8 cellular contexts compared by ENCODE assay signal in the genomic region with DNA sequence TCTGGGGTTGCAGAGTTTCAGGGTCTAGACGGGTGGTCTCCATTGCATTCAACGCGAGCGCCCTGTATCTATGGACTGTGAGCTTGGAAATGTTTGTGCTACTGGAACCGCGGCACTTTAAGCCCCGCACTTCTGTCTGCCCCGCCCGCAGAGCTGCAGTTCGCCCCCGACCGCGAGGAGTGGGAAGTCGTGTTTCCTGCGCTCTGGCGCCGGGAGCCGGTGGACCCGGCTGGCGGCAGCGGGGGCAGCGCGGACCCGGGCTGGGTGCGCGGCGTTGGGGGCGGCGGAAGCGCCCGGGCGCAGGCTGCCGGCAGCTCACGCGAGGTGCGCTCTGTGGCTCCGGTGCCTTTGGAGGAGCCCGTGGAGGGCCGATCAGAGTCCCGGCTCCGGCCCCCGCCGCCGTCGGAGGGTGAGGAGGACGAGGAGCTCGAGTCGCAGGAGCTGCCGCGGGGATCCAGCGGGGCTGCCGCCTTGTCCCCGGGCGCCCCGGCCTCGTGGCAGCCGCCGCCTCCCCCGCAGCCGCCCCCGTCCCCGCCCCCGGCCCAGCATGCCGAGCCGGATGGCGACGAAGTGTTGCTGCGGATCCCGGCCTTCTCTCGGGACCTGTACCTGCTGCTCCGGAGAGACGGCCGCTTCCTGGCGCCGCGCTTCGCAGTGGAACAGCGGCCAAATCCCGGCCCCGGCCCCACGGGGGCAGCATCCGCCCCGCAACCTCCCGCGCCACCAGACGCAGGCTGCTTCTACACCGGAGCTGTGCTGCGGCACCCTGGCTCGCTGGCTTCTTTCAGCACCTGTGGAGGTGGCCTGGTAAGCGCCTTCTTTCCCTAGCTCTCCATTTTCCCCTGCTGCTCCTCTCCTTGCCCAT. TPM values are rescaled to one million over a fixed set of nuclear protein-coding genes. Genes with fewer than 3 reads are reported as not detected.
DNase-seq lines count a peak whose midpoint lies in the region; ATAC-seq and TF ChIP-seq lines count a peak whose summit lies in the region.

No MANE protein-coding gene starts in this region.

- peaks cover 47% of the 10 kb centered on the region for H3K27me3 Mint-ChIP-seq in activated CD4-positive, alpha-beta T cell treated with anti-CD3 and anti-CD28 coated beads, Interleukin-2, amount 10 ng/mL, durations not matched to agents 24 days and 14 days
- H3K27me3 Mint-ChIP-seq in activated T-helper 2 cell treated with anti-CD3 and anti-CD28 coated beads, Interferon-gamma antibody, Interleukin-2, Interleukin-4, amounts not matched to agents 10 μg/mL and 5 μg/mL and 100 μg/mL, durations not matched to agents 14 hours and 24 hours and 36 hours (ENCODE audit: low read depth): peaks cover 50% of the 10 kb centered on the region

- peak overlapping the region; percentile 91 for H3K9ac ChIP-seq in HUES48 (ENCODE audit: low read depth, low read length)

- no peaks in the 10 kb centered on the region for H3K9me3 ChIP-seq in HUES48 (ENCODE audit: control insufficient read depth, insufficient read depth, low read length)
- H3K9me3 ChIP-seq in right atrium auricular region: no peaks in the 10 kb centered on the region

- peak overlapping the region; percentile 43 for H3K4me3 Mint-ChIP-seq in activated CD4-positive, alpha-beta T cell treated with anti-CD3 and anti-CD28 coated beads, Interleukin-2, amount 10 ng/mL, durations not matched to agents 24 days and 14 days
- peak overlapping the region; percentile 59 for H3K4me3 Mint-ChIP-seq in activated T-helper 2 cell treated with anti-CD3 and anti-CD28 coated beads, Interferon-gamma antibody, Interleukin-2, Interleukin-4, amounts not matched to agents 10 μg/mL and 5 μg/mL and 100 μg/mL, durations not matched to agents 14 hours and 24 hours and 36 hours (ENCODE audit: low read depth)

- intact Hi-C loops in activated CD4-positive, alpha-beta T cell treated with anti-CD3 and anti-CD28 coated beads, Interleukin-2, amount 10 ng/mL, durations not matched to agents 24 days and 14 days (cut with micrococcal nuclease): no loop called here
- intact Hi-C loops in activated T-helper 2 cell treated with anti-CD3 and anti-CD28 coated beads, Interferon-gamma antibody, Interleukin-2, Interleukin-4, amounts not matched to agents 10 μg/mL and 5 μg/mL and 100 μg/mL, durations not matched to agents 14 hours and 24 hours and 36 hours (cut with micrococcal nuclease): no loop called here
- intact Hi-C loops in sciatic nerve (cut with DNase I): no loop called here

- H3K4me3 ChIP-seq in HUES48 (ENCODE audit: low read depth, low read length): peak overlapping the region; percentile 98
- H3K4me3 ChIP-seq in right atrium auricular region: peak overlapping the region; percentile 40 to 61

- ATAC-seq in sciatic nerve: peak; percentile 28

- H3K4me1 Mint-ChIP-seq in activated CD4-positive, alpha-beta T cell treated with anti-CD3 and anti-CD28 coated beads, Interleukin-2, amount 10 ng/mL, durations not matched to agents 24 days and 14 days: peaks cover 5% of the 10 kb centered on the region
- peaks cover 5% of the 10 kb centered on the region for H3K4me1 Mint-ChIP-seq in activated T-helper 2 cell treated with anti-CD3 and anti-CD28 coated beads, Interferon-gamma antibody, Interleukin-2, Interleukin-4, amounts not matched to agents 10 μg/mL and 5 μg/mL and 100 μg/mL, durations not matched to agents 14 hours and 24 hours and 36 hours (ENCODE audit: low read depth)

- H3K27ac Mint-ChIP-seq in activated CD4-positive, alpha-beta T cell treated with anti-CD3 and anti-CD28 coated beads, Interleukin-2, amount 10 ng/mL, durations not matched to agents 24 days and 14 days: no peak overlapping the region
- no peak overlapping the region for H3K27ac Mint-ChIP-seq in activated T-helper 2 cell treated with anti-CD3 and anti-CD28 coated beads, Interferon-gamma antibody, Interleukin-2, Interleukin-4, amounts not matched to agents 10 μg/mL and 5 μg/mL and 100 μg/mL, durations not matched to agents 14 hours and 24 hours and 36 hours

- H3K27me3 ChIP-seq in HUES48 (ENCODE audit: control insufficient read depth, insufficient read depth, low read length): no peaks in the 10 kb centered on the region
- H3K27me3 ChIP-seq in right atrium auricular region: no peaks in the 10 kb centered on the region

- H3K36me3 Mint-ChIP-seq in activated CD4-positive, alpha-beta T cell treated with anti-CD3 and anti-CD28 coated beads, Interleukin-2, amount 10 ng/mL, durations not matched to agents 24 days and 14 days (ENCODE audit: low read depth): no peaks in the 10 kb centered on the region
- no peaks in the 10 kb centered on the region for H3K36me3 Mint-ChIP-seq in activated T-helper 2 cell treated with anti-CD3 and anti-CD28 coated beads, Interferon-gamma antibody, Interleukin-2, Interleukin-4, amounts not matched to agents 10 μg/mL and 5 μg/mL and 100 μg/mL, durations not matched to agents 14 hours and 24 hours and 36 hours (ENCODE audit: low read depth)

- H3K27ac ChIP-seq in HUES48 (ENCODE audit: low read depth, low read length): peak overlapping the region; percentile 62
- peak overlapping the region; percentile 47 to 65 for H3K27ac ChIP-seq in right atrium auricular region

- H3K36me3 ChIP-seq in HUES48 (ENCODE audit: control insufficient read depth, insufficient read depth, low read length) (peaks cover 3% of the 10 kb centered on the region; the same call in 1 of the 2 replicates), right atrium auricular region (no peaks in the 10 kb centered on the region)

- no peaks in the 10 kb centered on the region for H3K9me3 Mint-ChIP-seq in activated CD4-positive, alpha-beta T cell treated with anti-CD3 and anti-CD28 coated beads, Interleukin-2, amount 10 ng/mL, durations not matched to agents 24 days and 14 days
- no peaks in the 10 kb centered on the region for H3K9me3 Mint-ChIP-seq in activated T-helper 2 cell treated with anti-CD3 and anti-CD28 coated beads, Interferon-gamma antibody, Interleukin-2, Interleukin-4, amounts not matched to agents 10 μg/mL and 5 μg/mL and 100 μg/mL, durations not matched to agents 14 hours and 24 hours and 36 hours

- H3K4me1 ChIP-seq in HUES48 (ENCODE audit: control insufficient read depth, insufficient read depth, low read length) (peaks cover 33% of the 10 kb centered on the region), right atrium auricular region (peaks cover 0 to 25% of the 10 kb centered on the region in 2 donors)

- no peak for TF ChIP-seq CTCF in right atrium auricular region (IDR thresholded peaks at IDR 0.05)

- peak; percentile 56 for DNase-seq in activated CD4-positive, alpha-beta T cell treated with anti-CD3 and anti-CD28 coated beads, Interleukin-2, amount 10 ng/mL, durations not matched to agents 24 days and 14 days
- DNase-seq in activated CD4-positive, alpha-beta T cell treated with anti-CD3 and anti-CD28 coated beads, Interleukin-2, amount 50 U/mL, for 1 hour: no peak
- DNase-seq in activated T-helper 2 cell treated with anti-CD3 and anti-CD28 coated beads, Interferon-gamma antibody, Interleukin-2, Interleukin-4, amounts not matched to agents 10 μg/mL and 5 μg/mL and 100 μg/mL, durations not matched to agents 14 hours and 24 hours and 36 hours (ENCODE audit: low spot score): no peak
- no peak for DNase-seq in right atrium auricular region (ENCODE audit: low spot score)
- no peak for DNase-seq in sciatic nerve (ENCODE audit: low spot score)
- no peak for DNase-seq in effector CD4-positive, alpha-beta T cell
- no peak for DNase-seq in NCI-H2171 (lab: John Stamatoyannopoulos, UW)

RNA-seq across cellular contexts. Expression of a gene that starts 1.1 kb away (rescaled TPM):
- not detected in 2 replicates for total RNA-seq in activated CD4-positive, alpha-beta T cell treated with anti-CD3 and anti-CD28 coated beads, Interleukin-2, amount 10 ng/mL, durations not matched to agents 24 days and 14 days
- total RNA-seq in activated T-helper 2 cell treated with anti-CD3 and anti-CD28 coated beads, Interferon-gamma antibody, Interleukin-2, Interleukin-4, amounts not matched to agents 10 μg/mL and 5 μg/mL and 100 μg/mL, durations not matched to agents 14 hours and 24 hours and 36 hours: not detected in 2 replicates
- total RNA-seq in right atrium auricular region (under 1 TPM; 0.44 to 0.59 TPM), sciatic nerve (0.27 TPM)
